Comparison of ENCODE assay signal across 1 cellular context in the genomic region with DNA sequence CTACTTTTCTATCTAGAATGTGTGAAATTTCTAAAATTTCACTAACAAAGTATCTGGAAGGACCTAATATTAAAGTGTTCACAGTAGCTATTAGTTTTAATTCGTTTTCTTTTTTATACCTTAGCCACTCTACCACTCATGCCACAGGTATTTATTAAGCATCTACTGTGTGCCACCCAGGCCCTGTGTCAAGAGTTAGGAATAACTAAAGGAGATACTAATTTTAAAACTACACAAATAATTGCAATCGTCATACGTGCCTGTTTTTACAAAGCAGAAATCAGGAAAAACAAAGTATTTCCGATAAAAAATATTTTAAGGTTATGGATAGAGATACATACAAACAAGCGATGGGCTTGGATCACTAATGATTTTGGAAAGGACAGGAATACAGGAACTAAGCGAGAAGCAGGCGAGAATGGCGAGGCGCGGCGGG.
A peak's percentile ranks its signal among the peaks of the same experiment; 100 is the strongest.
TF ChIP-seq lines count a peak whose summit lies in the region.

No MANE protein-coding gene starts in this region.

TF ChIP-seq in K562, 482 proteins besides CTCF, POLR2A, EP300 and RAD21 (continued from another document and continues in another):
- TF ChIP-seq NR2C2 (CRISPR knock-in tag; IDR thresholded peaks at IDR 0.05), result no peak
- TF ChIP-seq NR2C2 (tag; IDR thresholded peaks at IDR 0.05), result no peak
- TF ChIP-seq ZNF707 (CRISPR knock-in tag; conservative IDR thresholded peaks at IDR 0.05), result no peak
- TF ChIP-seq, protein P1, sequence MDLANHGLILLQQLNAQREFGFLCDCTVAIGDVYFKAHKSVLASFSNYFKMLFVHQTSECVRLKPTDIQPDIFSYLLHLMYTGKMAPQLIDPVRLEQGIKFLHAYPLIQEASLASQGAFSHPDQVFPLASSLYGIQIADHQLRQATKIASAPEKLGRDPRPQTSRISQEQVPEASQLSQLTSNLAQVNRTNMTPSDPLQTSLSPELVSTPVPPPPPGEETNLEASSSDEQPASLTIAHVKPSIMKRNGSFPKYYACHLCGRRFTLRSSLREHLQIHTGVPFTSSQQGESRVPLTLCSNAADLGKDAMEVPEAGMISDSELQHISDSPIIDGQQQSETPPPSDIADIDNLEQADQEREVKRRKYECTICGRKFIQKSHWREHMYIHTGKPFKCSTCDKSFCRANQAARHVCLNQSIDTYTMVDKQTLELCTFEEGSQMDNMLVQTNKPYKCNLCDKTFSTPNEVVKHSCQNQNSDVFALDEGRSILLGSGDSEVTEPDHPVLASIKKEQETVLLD (IDR thresholded peaks at IDR 0.05), result peak; percentile 18; the same call in 1 of the 2 replicates
- TF ChIP-seq, protein P2, sequence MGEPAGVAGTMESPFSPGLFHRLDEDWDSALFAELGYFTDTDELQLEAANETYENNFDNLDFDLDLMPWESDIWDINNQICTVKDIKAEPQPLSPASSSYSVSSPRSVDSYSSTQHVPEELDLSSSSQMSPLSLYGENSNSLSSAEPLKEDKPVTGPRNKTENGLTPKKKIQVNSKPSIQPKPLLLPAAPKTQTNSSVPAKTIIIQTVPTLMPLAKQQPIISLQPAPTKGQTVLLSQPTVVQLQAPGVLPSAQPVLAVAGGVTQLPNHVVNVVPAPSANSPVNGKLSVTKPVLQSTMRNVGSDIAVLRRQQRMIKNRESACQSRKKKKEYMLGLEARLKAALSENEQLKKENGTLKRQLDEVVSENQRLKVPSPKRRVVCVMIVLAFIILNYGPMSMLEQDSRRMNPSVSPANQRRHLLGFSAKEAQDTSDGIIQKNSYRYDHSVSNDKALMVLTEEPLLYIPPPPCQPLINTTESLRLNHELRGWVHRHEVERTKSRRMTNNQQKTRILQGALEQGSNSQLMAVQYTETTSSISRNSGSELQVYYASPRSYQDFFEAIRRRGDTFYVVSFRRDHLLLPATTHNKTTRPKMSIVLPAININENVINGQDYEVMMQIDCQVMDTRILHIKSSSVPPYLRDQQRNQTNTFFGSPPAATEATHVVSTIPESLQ (CRISPR knock-in tag; IDR thresholded peaks at IDR 0.05), result no peak
- TF ChIP-seq, protein P3, sequence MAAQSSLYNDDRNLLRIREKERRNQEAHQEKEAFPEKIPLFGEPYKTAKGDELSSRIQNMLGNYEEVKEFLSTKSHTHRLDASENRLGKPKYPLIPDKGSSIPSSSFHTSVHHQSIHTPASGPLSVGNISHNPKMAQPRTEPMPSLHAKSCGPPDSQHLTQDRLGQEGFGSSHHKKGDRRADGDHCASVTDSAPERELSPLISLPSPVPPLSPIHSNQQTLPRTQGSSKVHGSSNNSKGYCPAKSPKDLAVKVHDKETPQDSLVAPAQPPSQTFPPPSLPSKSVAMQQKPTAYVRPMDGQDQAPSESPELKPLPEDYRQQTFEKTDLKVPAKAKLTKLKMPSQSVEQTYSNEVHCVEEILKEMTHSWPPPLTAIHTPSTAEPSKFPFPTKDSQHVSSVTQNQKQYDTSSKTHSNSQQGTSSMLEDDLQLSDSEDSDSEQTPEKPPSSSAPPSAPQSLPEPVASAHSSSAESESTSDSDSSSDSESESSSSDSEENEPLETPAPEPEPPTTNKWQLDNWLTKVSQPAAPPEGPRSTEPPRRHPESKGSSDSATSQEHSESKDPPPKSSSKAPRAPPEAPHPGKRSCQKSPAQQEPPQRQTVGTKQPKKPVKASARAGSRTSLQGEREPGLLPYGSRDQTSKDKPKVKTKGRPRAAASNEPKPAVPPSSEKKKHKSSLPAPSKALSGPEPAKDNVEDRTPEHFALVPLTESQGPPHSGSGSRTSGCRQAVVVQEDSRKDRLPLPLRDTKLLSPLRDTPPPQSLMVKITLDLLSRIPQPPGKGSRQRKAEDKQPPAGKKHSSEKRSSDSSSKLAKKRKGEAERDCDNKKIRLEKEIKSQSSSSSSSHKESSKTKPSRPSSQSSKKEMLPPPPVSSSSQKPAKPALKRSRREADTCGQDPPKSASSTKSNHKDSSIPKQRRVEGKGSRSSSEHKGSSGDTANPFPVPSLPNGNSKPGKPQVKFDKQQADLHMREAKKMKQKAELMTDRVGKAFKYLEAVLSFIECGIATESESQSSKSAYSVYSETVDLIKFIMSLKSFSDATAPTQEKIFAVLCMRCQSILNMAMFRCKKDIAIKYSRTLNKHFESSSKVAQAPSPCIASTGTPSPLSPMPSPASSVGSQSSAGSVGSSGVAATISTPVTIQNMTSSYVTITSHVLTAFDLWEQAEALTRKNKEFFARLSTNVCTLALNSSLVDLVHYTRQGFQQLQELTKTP (IDR thresholded peaks at IDR 0.05; ENCODE audit: low read depth in 1 of 2, partially characterized antibody in 2 of 2), result peak in 1 of 2 experiments; percentile 67
- TF ChIP-seq HDAC2 (IDR thresholded peaks at IDR 0.05), result no peak
- TF ChIP-seq ARNT (IDR thresholded peaks at IDR 0.05), result peak; percentile 57 to 74; a peak in 2 of 4 replicates
- TF ChIP-seq RBM22 (IDR thresholded peaks at IDR 0.05; ENCODE audit: low read depth, low read length, poor library complexity, severe bottlenecking), result no peak
- TF ChIP-seq GTF2E2 (tag; IDR thresholded peaks at IDR 0.05), result peak; percentile 61; the same call in 1 of the 2 replicates
- TF ChIP-seq, protein P4, sequence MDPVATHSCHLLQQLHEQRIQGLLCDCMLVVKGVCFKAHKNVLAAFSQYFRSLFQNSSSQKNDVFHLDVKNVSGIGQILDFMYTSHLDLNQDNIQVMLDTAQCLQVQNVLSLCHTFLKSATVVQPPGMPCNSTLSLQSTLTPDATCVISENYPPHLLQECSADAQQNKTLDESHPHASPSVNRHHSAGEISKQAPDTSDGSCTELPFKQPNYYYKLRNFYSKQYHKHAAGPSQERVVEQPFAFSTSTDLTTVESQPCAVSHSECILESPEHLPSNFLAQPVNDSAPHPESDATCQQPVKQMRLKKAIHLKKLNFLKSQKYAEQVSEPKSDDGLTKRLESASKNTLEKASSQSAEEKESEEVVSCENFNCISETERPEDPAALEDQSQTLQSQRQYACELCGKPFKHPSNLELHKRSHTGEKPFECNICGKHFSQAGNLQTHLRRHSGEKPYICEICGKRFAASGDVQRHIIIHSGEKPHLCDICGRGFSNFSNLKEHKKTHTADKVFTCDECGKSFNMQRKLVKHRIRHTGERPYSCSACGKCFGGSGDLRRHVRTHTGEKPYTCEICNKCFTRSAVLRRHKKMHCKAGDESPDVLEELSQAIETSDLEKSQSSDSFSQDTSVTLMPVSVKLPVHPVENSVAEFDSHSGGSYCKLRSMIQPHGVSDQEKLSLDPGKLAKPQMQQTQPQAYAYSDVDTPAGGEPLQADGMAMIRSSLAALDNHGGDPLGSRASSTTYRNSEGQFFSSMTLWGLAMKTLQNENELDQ (CRISPR knock-in tag; IDR thresholded peaks at IDR 0.05; ENCODE audit: borderline replicate concordance), result no peak
- TF ChIP-seq SMARCC2 (IDR thresholded peaks at IDR 0.05; ENCODE audit: low read depth), result peak; percentile 23; the same call in 1 of the 2 replicates
- TF ChIP-seq, protein P5, sequence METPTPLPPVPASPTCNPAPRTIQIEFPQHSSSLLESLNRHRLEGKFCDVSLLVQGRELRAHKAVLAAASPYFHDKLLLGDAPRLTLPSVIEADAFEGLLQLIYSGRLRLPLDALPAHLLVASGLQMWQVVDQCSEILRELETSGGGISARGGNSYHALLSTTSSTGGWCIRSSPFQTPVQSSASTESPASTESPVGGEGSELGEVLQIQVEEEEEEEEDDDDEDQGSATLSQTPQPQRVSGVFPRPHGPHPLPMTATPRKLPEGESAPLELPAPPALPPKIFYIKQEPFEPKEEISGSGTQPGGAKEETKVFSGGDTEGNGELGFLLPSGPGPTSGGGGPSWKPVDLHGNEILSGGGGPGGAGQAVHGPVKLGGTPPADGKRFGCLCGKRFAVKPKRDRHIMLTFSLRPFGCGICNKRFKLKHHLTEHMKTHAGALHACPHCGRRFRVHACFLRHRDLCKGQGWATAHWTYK (CRISPR knock-in tag; IDR thresholded peaks at IDR 0.05), result no peak
- peak; percentile 85 for TF ChIP-seq SUPT5H (IDR thresholded peaks at IDR 0.05)
- TF ChIP-seq, protein P6, sequence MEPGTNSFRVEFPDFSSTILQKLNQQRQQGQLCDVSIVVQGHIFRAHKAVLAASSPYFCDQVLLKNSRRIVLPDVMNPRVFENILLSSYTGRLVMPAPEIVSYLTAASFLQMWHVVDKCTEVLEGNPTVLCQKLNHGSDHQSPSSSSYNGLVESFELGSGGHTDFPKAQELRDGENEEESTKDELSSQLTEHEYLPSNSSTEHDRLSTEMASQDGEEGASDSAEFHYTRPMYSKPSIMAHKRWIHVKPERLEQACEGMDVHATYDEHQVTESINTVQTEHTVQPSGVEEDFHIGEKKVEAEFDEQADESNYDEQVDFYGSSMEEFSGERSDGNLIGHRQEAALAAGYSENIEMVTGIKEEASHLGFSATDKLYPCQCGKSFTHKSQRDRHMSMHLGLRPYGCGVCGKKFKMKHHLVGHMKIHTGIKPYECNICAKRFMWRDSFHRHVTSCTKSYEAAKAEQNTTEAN (CRISPR knock-in tag; IDR thresholded peaks at IDR 0.05), result no peak
- no peak for TF ChIP-seq TGIF2 (CRISPR knock-in tag; IDR thresholded peaks at IDR 0.05)
- no peak for TF ChIP-seq MYBL2 (IDR thresholded peaks at IDR 0.05; ENCODE audit: low read depth)
- no peak for TF ChIP-seq MYBL2 (CRISPR knock-in tag; IDR thresholded peaks at IDR 0.05; ENCODE audit: borderline replicate concordance)
- no peak for TF ChIP-seq SMARCA5 (IDR thresholded peaks at IDR 0.05)
- TF ChIP-seq PHF8 (IDR thresholded peaks at IDR 0.05; ENCODE audit: borderline replicate concordance, low read length), result no peak
- TF ChIP-seq ELF1 (tag; IDR thresholded peaks at IDR 0.05), result peak; percentile 87
- 0 out of 2 replicates have a peak, but pooled peaks have one; percentile 15 for TF ChIP-seq PML (IDR thresholded peaks at IDR 0.05; ENCODE audit: low read length)
- 0 out of 2 replicates have a peak, but pooled peaks have one; percentile 3 for TF ChIP-seq PHF21A (IDR thresholded peaks at IDR 0.05; ENCODE audit: borderline replicate concordance, low read depth)
- TF ChIP-seq SAP30 (IDR thresholded peaks at IDR 0.05; ENCODE audit: borderline replicate concordance, insufficient read depth, low read depth, low read length, poor library complexity, severe bottlenecking), result no peak
- TF ChIP-seq, protein P7, sequence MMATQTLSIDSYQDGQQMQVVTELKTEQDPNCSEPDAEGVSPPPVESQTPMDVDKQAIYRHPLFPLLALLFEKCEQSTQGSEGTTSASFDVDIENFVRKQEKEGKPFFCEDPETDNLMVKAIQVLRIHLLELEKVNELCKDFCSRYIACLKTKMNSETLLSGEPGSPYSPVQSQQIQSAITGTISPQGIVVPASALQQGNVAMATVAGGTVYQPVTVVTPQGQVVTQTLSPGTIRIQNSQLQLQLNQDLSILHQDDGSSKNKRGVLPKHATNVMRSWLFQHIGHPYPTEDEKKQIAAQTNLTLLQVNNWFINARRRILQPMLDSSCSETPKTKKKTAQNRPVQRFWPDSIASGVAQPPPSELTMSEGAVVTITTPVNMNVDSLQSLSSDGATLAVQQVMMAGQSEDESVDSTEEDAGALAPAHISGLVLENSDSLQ (IDR thresholded peaks at IDR 0.05), result peak; percentile 7; the same call in 1 of the 2 replicates
- TF ChIP-seq ZNF75A (CRISPR knock-in tag; IDR thresholded peaks at IDR 0.05), result no peak
- TF ChIP-seq RBM25 (IDR thresholded peaks at IDR 0.05; ENCODE audit: low read depth, low read length, severe bottlenecking), result no peak
- no peak for TF ChIP-seq TBP (optimal IDR thresholded peaks at IDR 0.05; ENCODE audit: low read depth, low read length)
- TF ChIP-seq POLR2H (tag; IDR thresholded peaks at IDR 0.05; ENCODE audit: low read depth), result peak; percentile 95
- TF ChIP-seq ZNF140 (CRISPR knock-in tag; IDR thresholded peaks at IDR 0.05), result no peak
- no peak for TF ChIP-seq ATF7 (IDR thresholded peaks at IDR 0.05)
- TF ChIP-seq LEF1 (IDR thresholded peaks at IDR 0.05), result peak; percentile 21; the same call in 1 of the 2 replicates
- TF ChIP-seq ADNP (tag; IDR thresholded peaks at IDR 0.05), result peak; percentile 82
- TF ChIP-seq SPI1 (IDR thresholded peaks at IDR 0.05; ENCODE audit: borderline replicate concordance, low read depth, low read length), result peak; percentile 81; the same call in 1 of the 2 replicates
- TF ChIP-seq, protein P8, sequence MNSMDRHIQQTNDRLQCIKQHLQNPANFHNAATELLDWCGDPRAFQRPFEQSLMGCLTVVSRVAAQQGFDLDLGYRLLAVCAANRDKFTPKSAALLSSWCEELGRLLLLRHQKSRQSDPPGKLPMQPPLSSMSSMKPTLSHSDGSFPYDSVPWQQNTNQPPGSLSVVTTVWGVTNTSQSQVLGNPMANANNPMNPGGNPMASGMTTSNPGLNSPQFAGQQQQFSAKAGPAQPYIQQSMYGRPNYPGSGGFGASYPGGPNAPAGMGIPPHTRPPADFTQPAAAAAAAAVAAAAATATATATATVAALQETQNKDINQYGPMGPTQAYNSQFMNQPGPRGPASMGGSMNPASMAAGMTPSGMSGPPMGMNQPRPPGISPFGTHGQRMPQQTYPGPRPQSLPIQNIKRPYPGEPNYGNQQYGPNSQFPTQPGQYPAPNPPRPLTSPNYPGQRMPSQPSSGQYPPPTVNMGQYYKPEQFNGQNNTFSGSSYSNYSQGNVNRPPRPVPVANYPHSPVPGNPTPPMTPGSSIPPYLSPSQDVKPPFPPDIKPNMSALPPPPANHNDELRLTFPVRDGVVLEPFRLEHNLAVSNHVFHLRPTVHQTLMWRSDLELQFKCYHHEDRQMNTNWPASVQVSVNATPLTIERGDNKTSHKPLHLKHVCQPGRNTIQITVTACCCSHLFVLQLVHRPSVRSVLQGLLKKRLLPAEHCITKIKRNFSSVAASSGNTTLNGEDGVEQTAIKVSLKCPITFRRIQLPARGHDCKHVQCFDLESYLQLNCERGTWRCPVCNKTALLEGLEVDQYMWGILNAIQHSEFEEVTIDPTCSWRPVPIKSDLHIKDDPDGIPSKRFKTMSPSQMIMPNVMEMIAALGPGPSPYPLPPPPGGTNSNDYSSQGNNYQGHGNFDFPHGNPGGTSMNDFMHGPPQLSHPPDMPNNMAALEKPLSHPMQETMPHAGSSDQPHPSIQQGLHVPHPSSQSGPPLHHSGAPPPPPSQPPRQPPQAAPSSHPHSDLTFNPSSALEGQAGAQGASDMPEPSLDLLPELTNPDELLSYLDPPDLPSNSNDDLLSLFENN (IDR thresholded peaks at IDR 0.05; ENCODE audit: low read depth in 2 of 2, low read length in 2 of 2), result no peak
- peak; percentile 86 for TF ChIP-seq BRD9 (IDR thresholded peaks at IDR 0.05; ENCODE audit: low read depth, partially characterized antibody)
- TF ChIP-seq, protein P9, sequence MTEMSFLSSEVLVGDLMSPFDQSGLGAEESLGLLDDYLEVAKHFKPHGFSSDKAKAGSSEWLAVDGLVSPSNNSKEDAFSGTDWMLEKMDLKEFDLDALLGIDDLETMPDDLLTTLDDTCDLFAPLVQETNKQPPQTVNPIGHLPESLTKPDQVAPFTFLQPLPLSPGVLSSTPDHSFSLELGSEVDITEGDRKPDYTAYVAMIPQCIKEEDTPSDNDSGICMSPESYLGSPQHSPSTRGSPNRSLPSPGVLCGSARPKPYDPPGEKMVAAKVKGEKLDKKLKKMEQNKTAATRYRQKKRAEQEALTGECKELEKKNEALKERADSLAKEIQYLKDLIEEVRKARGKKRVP (CRISPR knock-in tag; IDR thresholded peaks at IDR 0.05), result no peak
- TF ChIP-seq RFX7 (CRISPR knock-in tag; IDR thresholded peaks at IDR 0.05), result no peak
- TF ChIP-seq, protein P10, sequence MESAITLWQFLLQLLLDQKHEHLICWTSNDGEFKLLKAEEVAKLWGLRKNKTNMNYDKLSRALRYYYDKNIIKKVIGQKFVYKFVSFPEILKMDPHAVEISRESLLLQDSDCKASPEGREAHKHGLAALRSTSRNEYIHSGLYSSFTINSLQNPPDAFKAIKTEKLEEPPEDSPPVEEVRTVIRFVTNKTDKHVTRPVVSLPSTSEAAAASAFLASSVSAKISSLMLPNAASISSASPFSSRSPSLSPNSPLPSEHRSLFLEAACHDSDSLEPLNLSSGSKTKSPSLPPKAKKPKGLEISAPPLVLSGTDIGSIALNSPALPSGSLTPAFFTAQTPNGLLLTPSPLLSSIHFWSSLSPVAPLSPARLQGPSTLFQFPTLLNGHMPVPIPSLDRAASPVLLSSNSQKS (CRISPR knock-in tag; IDR thresholded peaks at IDR 0.05), result no peak
- TF ChIP-seq NFATC3 (IDR thresholded peaks at IDR 0.05), result peak; percentile 70; the same call in 1 of the 2 replicates
- TF ChIP-seq ZNF431 (CRISPR knock-in tag; IDR thresholded peaks at IDR 0.05), result no peak
- TF ChIP-seq NFRKB (IDR thresholded peaks at IDR 0.05; ENCODE audit: low read depth), result peak; percentile 93
